In genomic region chr1:197151185-197151584, GRCh38 we compare ENCODE assay signal across 27 cellular contexts.
"Had no signal": no experiment of that assay in that cellular context is flagged by ENCODE, and none has a peak within 500 bp of the region (broad histone marks: within the 10 kb centered on the region; RNA-seq: fewer than 3 reads in every experiment).

No MANE protein-coding gene starts in this region.

- H3K9me3 Mint-ChIP-seq: immature natural killer cell; mesothelial cell of epicardium; naive B cell; natural killer cell treated with Interleukin-12 subunit alpha and Interleukin-12 subunit beta and Interleukin-15 and Interleukin-18, amount 100 ng/mL, for 72 hours; neural progenitor cell; stimulated activated memory B cell treated with anti-CD40 and anti-IgM and Interleukin-4, amounts not matched to agents 10 μg/mL and 1 μg/mL and 100 μg/mL, for 72 hours; type B pancreatic cell had no signal

- H2AFZ ChIP-seq: neural progenitor cell, parathyroid adenoma had no signal

- H3K27me3 Mint-ChIP-seq: naive B cell; natural killer cell treated with Interleukin-12 subunit alpha and Interleukin-12 subunit beta and Interleukin-15 and Interleukin-18, amount 100 ng/mL, for 72 hours; progenitor cell of endocrine pancreas; stimulated activated memory B cell treated with anti-CD40 and anti-IgM and Interleukin-4, amounts not matched to agents 10 μg/mL and 1 μg/mL and 100 μg/mL, for 72 hours; type B pancreatic cell had no signal

- H3K9ac ChIP-seq: neural progenitor cell, parathyroid adenoma had no signal

- H3K27ac Mint-ChIP-seq: immature natural killer cell; mesothelial cell of epicardium; natural killer cell treated with Interleukin-12 subunit alpha and Interleukin-12 subunit beta and Interleukin-15 and Interleukin-18, amount 100 ng/mL, for 72 hours; neural progenitor cell; progenitor cell of endocrine pancreas; stimulated activated memory B cell treated with anti-CD40 and anti-IgM and Interleukin-4, amounts not matched to agents 10 μg/mL and 1 μg/mL and 100 μg/mL, for 72 hours; type B pancreatic cell had no signal

- H3K4me3 ChIP-seq: dorsolateral prefrontal cortex, lung, mucosa of descending colon, neural progenitor cell, right atrium auricular region, sigmoid colon, spleen, testis, tibial artery had no signal

- H3K36me3 ChIP-seq: neural progenitor cell, right atrium auricular region, sigmoid colon, spleen, tibial artery had no signal

- H3K4me1 Mint-ChIP-seq: neural progenitor cell had no signal

- H3K79me2 ChIP-seq: parathyroid adenoma had no signal

- H3K9me3 ChIP-seq: mucosa of descending colon, right atrium auricular region, sigmoid colon, spleen, testis, tibial artery had no signal

- DNase-seq: dorsolateral prefrontal cortex; effector CD4-positive, alpha-beta T cell; hypothalamus; immature natural killer cell; islet precursor cell; kidney glomerular epithelial cell; left colon; left ventricle myocardium superior; mesenchymal stem cell; mucosa of descending colon; naive B cell; sigmoid colon; spleen; stimulated activated CD4-positive, alpha-beta T cell treated with anti-CD3 and anti-CD28 coated beads, Interleukin-4, amount 100 ng/mL, for 4 hours; stimulated activated naive CD8-positive, alpha-beta T cell treated with anti-CD3 and anti-CD28 coated beads, Interleukin-15, Interleukin-2, amounts not matched to agents 100 U/mL and 50 U/mL, for 24 hours; substantia nigra; testis; tibial artery had no signal

- ATAC-seq: left colon; left ventricle myocardium superior; mucosa of descending colon; natural killer cell treated with Interleukin-12 subunit alpha and Interleukin-12 subunit beta and Interleukin-15 and Interleukin-18, amount 100 ng/mL, for 72 hours; stimulated activated memory B cell treated with anti-CD40 and anti-IgM and Interleukin-4, amounts not matched to agents 10 μg/mL and 1 μg/mL and 100 μg/mL, for 72 hours; stimulated activated naive CD8-positive, alpha-beta T cell treated with anti-CD3 and anti-CD28 coated beads, Interleukin-15, Interleukin-2, amounts not matched to agents 100 U/mL and 50 U/mL, for 24 hours had no signal

- H3K27me3 ChIP-seq: dorsolateral prefrontal cortex, neural progenitor cell, right atrium auricular region, testis, tibial artery had no signal

- H3K36me3 Mint-ChIP-seq: immature natural killer cell; mesothelial cell of epicardium; naive B cell; natural killer cell treated with Interleukin-12 subunit alpha and Interleukin-12 subunit beta and Interleukin-15 and Interleukin-18, amount 100 ng/mL, for 72 hours; neural progenitor cell; stimulated activated memory B cell treated with anti-CD40 and anti-IgM and Interleukin-4, amounts not matched to agents 10 μg/mL and 1 μg/mL and 100 μg/mL, for 72 hours; type B pancreatic cell had no signal

- H3K27ac ChIP-seq: dorsolateral prefrontal cortex, neural progenitor cell, parathyroid adenoma, right atrium auricular region, sigmoid colon, spleen, testis, tibial artery had no signal

- H3K4me1 ChIP-seq: parathyroid adenoma, testis had no signal

- H3K4me2 ChIP-seq: neural progenitor cell had no signal

- H3K4me3 Mint-ChIP-seq: immature natural killer cell; mesothelial cell of epicardium; natural killer cell treated with Interleukin-12 subunit alpha and Interleukin-12 subunit beta and Interleukin-15 and Interleukin-18, amount 100 ng/mL, for 72 hours; neural progenitor cell; stimulated activated memory B cell treated with anti-CD40 and anti-IgM and Interleukin-4, amounts not matched to agents 10 μg/mL and 1 μg/mL and 100 μg/mL, for 72 hours; type B pancreatic cell had no signal
